Comparison of ENCODE assay signal across 1 cellular context in genomic region chr6:16243055-16243454, GRCh38.
TF ChIP-seq lines count a peak whose summit lies in the region.

No MANE protein-coding gene starts in this region.

TF ChIP-seq in GM23338, 12 proteins besides CTCF, POLR2A, EP300 and RAD21 (continued from another document):
- TF ChIP-seq, protein P1, sequence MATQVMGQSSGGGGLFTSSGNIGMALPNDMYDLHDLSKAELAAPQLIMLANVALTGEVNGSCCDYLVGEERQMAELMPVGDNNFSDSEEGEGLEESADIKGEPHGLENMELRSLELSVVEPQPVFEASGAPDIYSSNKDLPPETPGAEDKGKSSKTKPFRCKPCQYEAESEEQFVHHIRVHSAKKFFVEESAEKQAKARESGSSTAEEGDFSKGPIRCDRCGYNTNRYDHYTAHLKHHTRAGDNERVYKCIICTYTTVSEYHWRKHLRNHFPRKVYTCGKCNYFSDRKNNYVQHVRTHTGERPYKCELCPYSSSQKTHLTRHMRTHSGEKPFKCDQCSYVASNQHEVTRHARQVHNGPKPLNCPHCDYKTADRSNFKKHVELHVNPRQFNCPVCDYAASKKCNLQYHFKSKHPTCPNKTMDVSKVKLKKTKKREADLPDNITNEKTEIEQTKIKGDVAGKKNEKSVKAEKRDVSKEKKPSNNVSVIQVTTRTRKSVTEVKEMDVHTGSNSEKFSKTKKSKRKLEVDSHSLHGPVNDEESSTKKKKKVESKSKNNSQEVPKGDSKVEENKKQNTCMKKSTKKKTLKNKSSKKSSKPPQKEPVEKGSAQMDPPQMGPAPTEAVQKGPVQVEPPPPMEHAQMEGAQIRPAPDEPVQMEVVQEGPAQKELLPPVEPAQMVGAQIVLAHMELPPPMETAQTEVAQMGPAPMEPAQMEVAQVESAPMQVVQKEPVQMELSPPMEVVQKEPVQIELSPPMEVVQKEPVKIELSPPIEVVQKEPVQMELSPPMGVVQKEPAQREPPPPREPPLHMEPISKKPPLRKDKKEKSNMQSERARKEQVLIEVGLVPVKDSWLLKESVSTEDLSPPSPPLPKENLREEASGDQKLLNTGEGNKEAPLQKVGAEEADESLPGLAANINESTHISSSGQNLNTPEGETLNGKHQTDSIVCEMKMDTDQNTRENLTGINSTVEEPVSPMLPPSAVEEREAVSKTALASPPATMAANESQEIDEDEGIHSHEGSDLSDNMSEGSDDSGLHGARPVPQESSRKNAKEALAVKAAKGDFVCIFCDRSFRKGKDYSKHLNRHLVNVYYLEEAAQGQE (IDR thresholded peaks at IDR 0.05; ENCODE audit: unreplicated experiment), result no peak
- TF ChIP-seq EZH2phosphoT487 (IDR thresholded peaks at IDR 0.05; ENCODE audit: unreplicated experiment) (no peak), JUNB (IDR thresholded peaks at IDR 0.05; ENCODE audit: unreplicated experiment) (no peak), CREB1 (CRISPR knock-in tag; IDR thresholded peaks at IDR 0.05; ENCODE audit: low read depth) (no peak), STAT1 (IDR thresholded peaks at IDR 0.05; ENCODE audit: unreplicated experiment) (no peak), POLR2AphosphoS5 (IDR thresholded peaks at IDR 0.05; ENCODE audit: low read depth) (no peak), NANOG (IDR thresholded peaks at IDR 0.05; ENCODE audit: borderline replicate concordance) (no peak), ZNF114 (CRISPR knock-in tag; IDR thresholded peaks at IDR 0.05) (no peak), EZH2 (IDR thresholded peaks at IDR 0.05; ENCODE audit: low read depth, unreplicated experiment) (no peak)
- TF ChIP-seq, protein P2, sequence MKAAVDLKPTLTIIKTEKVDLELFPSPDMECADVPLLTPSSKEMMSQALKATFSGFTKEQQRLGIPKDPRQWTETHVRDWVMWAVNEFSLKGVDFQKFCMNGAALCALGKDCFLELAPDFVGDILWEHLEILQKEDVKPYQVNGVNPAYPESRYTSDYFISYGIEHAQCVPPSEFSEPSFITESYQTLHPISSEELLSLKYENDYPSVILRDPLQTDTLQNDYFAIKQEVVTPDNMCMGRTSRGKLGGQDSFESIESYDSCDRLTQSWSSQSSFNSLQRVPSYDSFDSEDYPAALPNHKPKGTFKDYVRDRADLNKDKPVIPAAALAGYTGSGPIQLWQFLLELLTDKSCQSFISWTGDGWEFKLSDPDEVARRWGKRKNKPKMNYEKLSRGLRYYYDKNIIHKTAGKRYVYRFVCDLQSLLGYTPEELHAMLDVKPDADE (IDR thresholded peaks at IDR 0.05), result no peak
